8 cellular contexts compared by ENCODE assay signal in genomic region chr3:118231578-118231977, GRCh38.
"Had no signal": no experiment of that assay in that cellular context is flagged by ENCODE, and none has a peak within 500 bp of the region (broad histone marks: within the 10 kb centered on the region; RNA-seq: fewer than 3 reads in every experiment).

No MANE protein-coding gene starts in this region.

- DNase-seq: GDM1, GF-D8 had no signal

- ATAC-seq: GM12878 had no signal

- H3K4me3 ChIP-seq: GM12878 had no signal

- FAIRE-seq: G401.6, GM12878, GM12891, GM12892, GM18507, GM19239 had no signal
